ENCODE assay signal across 2 cellular contexts in the genomic region with DNA sequence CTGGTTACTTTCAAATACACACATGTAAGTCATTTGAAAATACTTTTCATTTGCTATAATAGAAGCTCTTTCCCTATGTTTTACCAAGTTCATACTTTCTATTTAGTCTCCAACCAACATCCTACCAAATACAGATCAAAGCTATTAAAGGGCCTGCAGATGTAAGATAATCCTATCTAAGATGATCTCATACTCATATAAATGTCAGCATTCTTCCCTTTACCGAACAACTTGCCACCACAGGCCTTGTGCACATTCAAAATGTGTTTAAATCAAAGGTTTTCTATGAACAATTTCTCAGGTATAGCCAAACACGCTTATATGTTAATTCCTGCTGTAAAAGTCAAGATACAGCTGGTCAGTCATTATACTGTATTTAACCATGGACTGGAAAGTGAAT.
TF ChIP-seq lines count a peak whose summit lies in the region.

No MANE protein-coding gene starts in this region.

TF ChIP-seq in SK-N-SH treated with all-trans-retinoic acid at 6 μM for 48 hours, 23 proteins besides CTCF, POLR2A, EP300 and RAD21 (continued from another document):
- TF ChIP-seq PATZ1 (CRISPR knock-in tag; IDR thresholded peaks at IDR 0.05; ENCODE audit: borderline replicate concordance) (no peak), TOX (CRISPR knock-in tag; IDR thresholded peaks at IDR 0.05; ENCODE audit: borderline replicate concordance) (no peak), OSR1 (CRISPR knock-in tag; IDR thresholded peaks at IDR 0.05) (no peak), RARB (CRISPR knock-in tag; IDR thresholded peaks at IDR 0.05) (no peak), SNAI2 (CRISPR knock-in tag; IDR thresholded peaks at IDR 0.05) (no peak), ZFP30 (CRISPR knock-in tag; IDR thresholded peaks at IDR 0.05) (no peak), CSRNP3 (CRISPR knock-in tag; IDR thresholded peaks at IDR 0.05) (no peak)
- TF ChIP-seq, protein P1, sequence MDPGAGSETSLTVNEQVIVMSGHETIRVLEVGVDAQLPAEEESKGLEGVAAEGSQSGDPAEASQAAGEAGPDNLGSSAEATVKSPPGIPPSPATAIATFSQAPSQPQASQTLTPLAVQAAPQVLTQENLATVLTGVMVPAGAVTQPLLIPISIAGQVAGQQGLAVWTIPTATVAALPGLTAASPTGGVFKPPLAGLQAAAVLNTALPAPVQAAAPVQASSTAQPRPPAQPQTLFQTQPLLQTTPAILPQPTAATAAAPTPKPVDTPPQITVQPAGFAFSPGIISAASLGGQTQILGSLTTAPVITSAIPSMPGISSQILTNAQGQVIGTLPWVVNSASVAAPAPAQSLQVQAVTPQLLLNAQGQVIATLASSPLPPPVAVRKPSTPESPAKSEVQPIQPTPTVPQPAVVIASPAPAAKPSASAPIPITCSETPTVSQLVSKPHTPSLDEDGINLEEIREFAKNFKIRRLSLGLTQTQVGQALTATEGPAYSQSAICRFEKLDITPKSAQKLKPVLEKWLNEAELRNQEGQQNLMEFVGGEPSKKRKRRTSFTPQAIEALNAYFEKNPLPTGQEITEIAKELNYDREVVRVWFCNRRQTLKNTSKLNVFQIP (CRISPR knock-in tag; IDR thresholded peaks at IDR 0.05; ENCODE audit: borderline replicate concordance, low read depth), result no peak
- TF ChIP-seq, protein P2, sequence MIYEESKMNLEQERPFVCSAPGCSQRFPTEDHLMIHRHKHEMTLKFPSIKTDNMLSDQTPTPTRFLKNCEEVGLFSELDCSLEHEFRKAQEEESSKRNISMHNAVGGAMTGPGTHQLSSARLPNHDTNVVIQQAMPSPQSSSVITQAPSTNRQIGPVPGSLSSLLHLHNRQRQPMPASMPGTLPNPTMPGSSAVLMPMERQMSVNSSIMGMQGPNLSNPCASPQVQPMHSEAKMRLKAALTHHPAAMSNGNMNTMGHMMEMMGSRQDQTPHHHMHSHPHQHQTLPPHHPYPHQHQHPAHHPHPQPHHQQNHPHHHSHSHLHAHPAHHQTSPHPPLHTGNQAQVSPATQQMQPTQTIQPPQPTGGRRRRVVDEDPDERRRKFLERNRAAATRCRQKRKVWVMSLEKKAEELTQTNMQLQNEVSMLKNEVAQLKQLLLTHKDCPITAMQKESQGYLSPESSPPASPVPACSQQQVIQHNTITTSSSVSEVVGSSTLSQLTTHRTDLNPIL (CRISPR knock-in tag; IDR thresholded peaks at IDR 0.05; ENCODE audit: low read depth), result no peak

TF ChIP-seq in SK-N-SH, 30 proteins besides CTCF, POLR2A, EP300 and RAD21 (continued from another document):
- no peak for TF ChIP-seq REST (IDR thresholded peaks at IDR 0.05; ENCODE audit: low read depth, low read length)
- TF ChIP-seq FOSL2 (IDR thresholded peaks at IDR 0.05; ENCODE audit: borderline replicate concordance, low read depth), result no peak
- no peak for TF ChIP-seq RCOR1 (IDR thresholded peaks at IDR 0.05; ENCODE audit: low read length)
- no peak for TF ChIP-seq SIN3A (IDR thresholded peaks at IDR 0.05; ENCODE audit: borderline replicate concordance, low read depth, low read length)
- TF ChIP-seq YY1 (IDR thresholded peaks at IDR 0.05; ENCODE audit: low read depth), result no peak
- no peak for TF ChIP-seq NRF1 (IDR thresholded peaks at IDR 0.05; ENCODE audit: low read depth, low read length)
- no peak for TF ChIP-seq MEF2A (IDR thresholded peaks at IDR 0.05; ENCODE audit: borderline replicate concordance, low read depth)
